In genomic region chrX:3017492-3017891, GRCh38 we compare ENCODE assay signal across 11 cellular contexts. TPM values are rescaled to one million over a fixed set of nuclear protein-coding genes. Genes with fewer than 3 reads are reported as not detected.
"Had no signal": no experiment of that assay in that cellular context is flagged by ENCODE, and none has a peak within 500 bp of the region (broad histone marks: within the 10 kb centered on the region; RNA-seq: fewer than 3 reads in every experiment).

No MANE protein-coding gene starts in this region.

- H3K4me3 Mint-ChIP-seq: IgD-negative memory B cell had no signal

- H3K27me3 Mint-ChIP-seq: IgD-negative memory B cell had no signal

- DNase-seq: GM23248, GOT3, H7, Kasumi-1, KG1 had no signal

- H3K4me1 ChIP-seq: HAP-1 had no signal

- H3K27ac ChIP-seq: GM23248 had no signal

- ATAC-seq: HCT116, HepG2 had no signal

- H3K9ac ChIP-seq: GM23248 had no signal

- H3K4me3 ChIP-seq: GM23248, HAP-1 had no signal

- FAIRE-seq: HepG2, HTR-8/SVneo had no signal

- H3K36me3 Mint-ChIP-seq: IgD-negative memory B cell had no signal

- H3K27ac Mint-ChIP-seq: IgD-negative memory B cell had no signal

- H2AFZ ChIP-seq: GM23248 had no signal

- H3K36me3 ChIP-seq: HAP-1 had no signal

- H3K4me1 Mint-ChIP-seq: IgD-negative memory B cell had no signal

- H3K9me3 ChIP-seq: HAP-1 had no signal

RNA-seq across cellular contexts. Expression of gene ARSH, which starts 11.1 kb away (rescaled TPM):
- total RNA-seq: GM23248, H7, HepG2 had no signal
- polyA plus RNA-seq: GM23248, HepG2, IgD-negative memory B cell had no signal

RNA-seq across cellular contexts. Expression of gene ARSF, which starts 23.8 kb away (rescaled TPM):
- total RNA-seq: GM23248, H7, HepG2, HT-29 had no signal
- polyA plus RNA-seq: GM23248, HepG2, IgD-negative memory B cell had no signal
